8 cellular contexts compared by ENCODE assay signal in the genomic region with DNA sequence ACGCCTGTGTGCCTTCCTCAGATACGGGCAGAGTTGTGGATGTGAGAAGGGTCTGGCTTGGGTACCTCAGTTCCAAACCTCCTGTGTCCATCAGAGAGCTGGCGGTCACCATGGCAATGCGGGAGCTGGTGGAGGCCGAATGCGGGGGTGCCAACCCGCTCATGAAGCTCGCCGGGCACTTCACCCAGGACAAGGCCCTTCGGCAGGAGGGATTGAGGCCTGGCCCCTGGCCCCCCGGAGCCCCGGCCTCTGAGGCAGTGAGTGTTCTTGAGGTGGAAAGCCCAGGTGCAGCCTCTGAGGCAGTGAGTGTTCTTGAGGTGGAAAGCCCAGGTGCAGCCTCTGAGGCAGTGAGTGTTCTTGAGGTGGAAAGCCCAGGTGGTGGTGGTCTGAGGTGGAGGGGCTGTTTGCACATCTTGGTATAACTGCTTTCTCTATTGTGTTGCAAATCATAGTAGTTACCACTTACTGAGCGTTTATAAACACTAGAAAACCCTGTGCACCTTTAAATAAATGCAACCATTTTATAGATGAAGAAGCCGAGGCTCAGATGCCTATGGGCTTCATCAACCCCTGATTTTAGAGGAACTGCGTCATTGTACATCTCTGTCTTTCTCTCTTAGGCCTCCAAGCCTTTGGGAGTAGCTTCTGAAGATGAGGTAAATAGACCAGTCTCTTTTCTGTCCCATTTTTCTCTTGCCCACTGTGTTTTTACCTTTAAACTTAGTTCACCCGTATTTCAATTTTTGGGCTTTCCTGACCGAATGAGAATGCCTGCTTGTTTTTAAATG. TPM values are rescaled to one million over a fixed set of nuclear protein-coding genes. Genes with fewer than 3 reads are reported as not detected.
DNase-seq lines count a peak whose midpoint lies in the region; ATAC-seq and TF ChIP-seq lines count a peak whose summit lies in the region.

No MANE protein-coding gene starts in this region.

- H3K27me3 ChIP-seq in MM.1S (replicated peaks; ENCODE audit: insufficient read depth, low read length) = no peaks in the 10 kb centered on the region

- H3K9me2 ChIP-seq in MM.1S (replicated peaks; ENCODE audit: insufficient read depth, low read length) = no peaks in the 10 kb centered on the region

- H3K27ac Mint-ChIP-seq in activated naive CD4-positive, alpha-beta T cell treated with anti-CD3 and anti-CD28 coated beads, Interleukin-2, amount 10 ng/mL, durations not matched to agents 7 days and 5 days = no peak overlapping the region
- peak overlapping the region; percentile 50 for H3K27ac Mint-ChIP-seq in osteocyte (ENCODE audit: unreplicated experiment)

- no peak overlapping the region for H3K27ac ChIP-seq in MM.1S (ENCODE audit: low read length)

- CTCF ChIA-PET in activated naive CD4-positive, alpha-beta T cell treated with anti-CD3 and anti-CD28 coated beads, Interleukin-2, amount 10 ng/mL, durations not matched to agents 7 days and 5 days (lab: Charles Lee) = no interaction called here

- H3K4me2 ChIP-seq in MM.1S (ENCODE audit: low read depth, low read length) = peak overlapping the region; percentile 97

- H3K36me3 ChIP-seq in MM.1S (replicated peaks; ENCODE audit: insufficient read depth, low read length) = no peaks in the 10 kb centered on the region

- peaks cover 18% of the 10 kb centered on the region for H3K36me3 Mint-ChIP-seq in activated naive CD4-positive, alpha-beta T cell treated with anti-CD3 and anti-CD28 coated beads, Interleukin-2, amount 10 ng/mL, durations not matched to agents 7 days and 5 days
- H3K36me3 Mint-ChIP-seq in osteocyte (ENCODE audit: unreplicated experiment) = peaks cover 25% of the 10 kb centered on the region

- intact Hi-C loops in Right ventricle myocardium superior (cut with DNase I) = no loop called here

- H3K4me1 ChIP-seq in MM.1S (ENCODE audit: low read length) = peaks cover 8% of the 10 kb centered on the region

- H3K9me3 Mint-ChIP-seq in activated naive CD4-positive, alpha-beta T cell treated with anti-CD3 and anti-CD28 coated beads, Interleukin-2, amount 10 ng/mL, durations not matched to agents 7 days and 5 days = no peaks in the 10 kb centered on the region
- no peaks in the 10 kb centered on the region for H3K9me3 Mint-ChIP-seq in osteocyte (ENCODE audit: unreplicated experiment)

- ATAC-seq in GM18511 (IDR thresholded peaks at IDR 0.05; ENCODE audit: unreplicated experiment) (peak; percentile 15), Right ventricle myocardium superior (ENCODE audit: poor library complexity) (peak; percentile 6), HG03571 (IDR thresholded peaks at IDR 0.05; ENCODE audit: unreplicated experiment) (no peak)

- no peaks in the 10 kb centered on the region; the same call in 1 of the 2 replicates for H3F3A ChIP-seq in MM.1S (ENCODE audit: insufficient read depth, low read length)

- no peaks in the 10 kb centered on the region for H3K9me3 ChIP-seq in MM.1S (replicated peaks; ENCODE audit: insufficient read depth, low read length)

- peak overlapping the region; percentile 95 for H3K4me3 ChIP-seq in MM.1S (ENCODE audit: low read length)

- H2AFZ ChIP-seq in MM.1S (ENCODE audit: low read length) = peak overlapping the region; percentile 77

- peak overlapping the region; percentile 79 for H3K9ac ChIP-seq in MM.1S (ENCODE audit: low read length)

- H3K4me1 Mint-ChIP-seq in activated naive CD4-positive, alpha-beta T cell treated with anti-CD3 and anti-CD28 coated beads, Interleukin-2, amount 10 ng/mL, durations not matched to agents 7 days and 5 days = peaks cover 32% of the 10 kb centered on the region
- H3K4me1 Mint-ChIP-seq in osteocyte (ENCODE audit: unreplicated experiment) = peaks cover 22% of the 10 kb centered on the region

- TF ChIP-seq CTCF in MM.1S (IDR thresholded peaks at IDR 0.05; ENCODE audit: low read length) (no peak), osteocyte (IDR thresholded peaks at IDR 0.05) (no peak)

- H3K4me3 Mint-ChIP-seq in activated naive CD4-positive, alpha-beta T cell treated with anti-CD3 and anti-CD28 coated beads, Interleukin-2, amount 10 ng/mL, durations not matched to agents 7 days and 5 days = peak overlapping the region; percentile 78
- peak overlapping the region; percentile 87 for H3K4me3 Mint-ChIP-seq in osteocyte (ENCODE audit: unreplicated experiment)

- DNase-seq in MM.1S (no peak), Right ventricle myocardium superior (peak; percentile 50), osteocyte (ENCODE audit: extremely low spot score, unreplicated experiment) (no peak), NCI-H510A treated with DMSO at 0.1 percent for 48 hours (lab: John Stamatoyannopoulos, UW) (no peak), cortex of kidney (lab: John Stamatoyannopoulos, UW) (no peak)
- no peak for DNase-seq in activated naive CD4-positive, alpha-beta T cell treated with anti-CD3 and anti-CD28 coated beads, Interleukin-2, amount 10 ng/mL, durations not matched to agents 7 days and 5 days

- H3K79me2 ChIP-seq in MM.1S (ENCODE audit: low read length) = peaks cover 6% of the 10 kb centered on the region

- H3K27me3 Mint-ChIP-seq in activated naive CD4-positive, alpha-beta T cell treated with anti-CD3 and anti-CD28 coated beads, Interleukin-2, amount 10 ng/mL, durations not matched to agents 7 days and 5 days = no peaks in the 10 kb centered on the region
- peaks cover 5% of the 10 kb centered on the region for H3K27me3 Mint-ChIP-seq in osteocyte (ENCODE audit: unreplicated experiment)

- no peaks in the 10 kb centered on the region for H4K20me1 ChIP-seq in MM.1S (ENCODE audit: insufficient read depth, low read length)

RNA-seq across cellular contexts. Expression of a gene that starts 1.0 kb away (rescaled TPM):
- total RNA-seq in Right ventricle myocardium superior = 34.1 TPM
- 30.8 and 31.1 TPM in 2 replicates for total RNA-seq in osteocyte
